ENCODE assay signal across 34 cellular contexts in the genomic region with DNA sequence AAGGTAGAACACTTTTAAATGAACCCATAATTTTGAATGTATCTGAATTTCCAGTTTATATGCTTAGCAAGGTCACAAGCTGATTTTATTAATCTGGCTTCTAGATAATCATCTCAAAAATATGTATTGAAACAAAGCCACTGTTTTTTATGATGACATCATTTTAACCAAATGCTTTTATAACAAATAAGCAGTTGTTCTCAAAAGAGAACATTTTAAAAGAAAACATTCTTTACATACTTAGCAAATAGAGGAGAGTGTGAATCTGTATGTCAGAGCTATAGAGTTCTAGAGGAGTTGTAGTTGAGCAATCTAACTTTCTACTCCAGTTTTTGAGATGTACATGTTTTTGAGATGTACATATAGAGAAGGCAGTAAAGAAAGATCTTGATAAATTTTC. TPM values are rescaled to one million over a fixed set of nuclear protein-coding genes. Genes with fewer than 3 reads are reported as not detected.
DNase-seq lines count a peak whose midpoint lies in the region; ATAC-seq, FAIRE-seq and TF ChIP-seq lines count a peak whose summit lies in the region.
"Had no signal": no experiment of that assay in that cellular context is flagged by ENCODE, and none has a peak within 500 bp of the region (broad histone marks: within the 10 kb centered on the region; RNA-seq: fewer than 3 reads in every experiment).

No MANE protein-coding gene starts in this region.

- H3K4me1 Mint-ChIP-seq in astrocyte (ENCODE audit: low read depth, unreplicated experiment), result peaks cover 5% of the 10 kb centered on the region

- peak overlapping the region; percentile 2 for H3K4me2 ChIP-seq in astrocyte (ENCODE audit: low read length)
- H3K4me2 ChIP-seq: neural progenitor cell had no signal

- FAIRE-seq in astrocyte (lab: Jason Lieb, UNC), result peak; percentile 92
- FAIRE-seq: A204.1, G401.6 had no signal

- CTCF ChIA-PET in HEK293 (lab: Yijun Ruan, JAX), result interaction anchor here (0.7 to 1.8 kb wide), 5 partner anchors 14 to 397 kb away, joined by 3 to 5 read pairs (median 4); no protein-coding TSS in a partner anchor

- H3K4me3 ChIP-seq in ACC112 (ENCODE audit: low read depth, low read length) (no peak overlapping the region), HEK293 (ENCODE audit: low read depth, low read length) (no peak overlapping the region), astrocyte (ENCODE audit: insufficient read depth, low read depth, low read length) (no peak overlapping the region)
- H3K4me3 ChIP-seq in effector memory CD4-positive, alpha-beta T cell (ENCODE audit: insufficient read depth, low read depth, low read length, poor library complexity, severe bottlenecking), result no peak overlapping the region
- H3K4me3 ChIP-seq: HAP-1, MG63, neural progenitor cell, SK-N-MC, uterus had no signal

- no peak overlapping the region for H3K4me3 Mint-ChIP-seq in astrocyte (ENCODE audit: unreplicated experiment)
- H3K4me3 Mint-ChIP-seq: activated CD4-positive, alpha-beta T cell treated with anti-CD3 and anti-CD28 coated beads for 36 hours; activated naive CD8-positive, alpha-beta T cell treated with anti-CD3 and anti-CD28 coated beads for 36 hours; neural progenitor cell; stimulated activated naive CD8-positive, alpha-beta T cell treated with anti-CD3 and anti-CD28 coated beads, Interleukin-15, Interleukin-2, amounts not matched to agents 100 ng/mL and 50 ng/mL, for 24 hours had no signal

- H3K27ac ChIP-seq in ACC112 (ENCODE audit: low read depth, low read length) (peak overlapping the region; percentile 39; the same call in 1 of the 2 replicates), HEK293 (ENCODE audit: extremely low read depth, low read depth, low read length) (no peak overlapping the region), astrocyte (ENCODE audit: low read depth, low read length) (no peak overlapping the region)
- no peak overlapping the region for H3K27ac ChIP-seq in effector memory CD4-positive, alpha-beta T cell (ENCODE audit: insufficient read depth, low read length, poor library complexity, severe bottlenecking)
- H3K27ac ChIP-seq: epithelial cell of prostate, neural progenitor cell, SK-N-MC, uterus had no signal

- H3K36me3 ChIP-seq in ACC112 (ENCODE audit: insufficient read depth, low read length) (no peaks in the 10 kb centered on the region), HEK293 (ENCODE audit: control insufficient read depth in 2 of 2, insufficient read depth in 1 of 2, low read length in 2 of 2) (no peaks in the 10 kb centered on the region), astrocyte (ENCODE audit: insufficient read depth, low read length) (no peaks in the 10 kb centered on the region)
- no peaks in the 10 kb centered on the region for H3K36me3 ChIP-seq in effector memory CD4-positive, alpha-beta T cell (ENCODE audit: control insufficient read depth, insufficient read depth, low read length)
- H3K36me3 ChIP-seq: BE2C, HAP-1, MG63, neural progenitor cell, uterus had no signal

- H2AFZ ChIP-seq in ACC112 (ENCODE audit: low read length, unreplicated experiment), result no peak overlapping the region
- no peak overlapping the region for H2AFZ ChIP-seq in astrocyte (ENCODE audit: low read depth, low read length)
- H2AFZ ChIP-seq: neural progenitor cell had no signal

- H3K27me3 Mint-ChIP-seq in astrocyte (ENCODE audit: low read depth, unreplicated experiment), result no peaks in the 10 kb centered on the region
- H3K27me3 Mint-ChIP-seq: activated CD4-positive, alpha-beta T cell treated with anti-CD3 and anti-CD28 coated beads for 36 hours; activated naive CD8-positive, alpha-beta T cell treated with anti-CD3 and anti-CD28 coated beads for 36 hours; stimulated activated naive CD8-positive, alpha-beta T cell treated with anti-CD3 and anti-CD28 coated beads, Interleukin-15, Interleukin-2, amounts not matched to agents 100 ng/mL and 50 ng/mL, for 24 hours had no signal

- DNase-seq in astrocyte (ENCODE audit: low read depth) (peak; percentile 14), foreskin melanocyte (peak; percentile 50), NCI-H524 (lab: John Stamatoyannopoulos, UW) (no peak)
- no peak for DNase-seq in effector memory CD4-positive, alpha-beta T cell
- DNase-seq in stimulated activated CD4-positive, alpha-beta T cell treated with anti-CD3 and anti-CD28 coated beads, Interleukin-2, amount 100 ng/mL, for 24 hours, result no peak
- DNase-seq: activated CD4-positive, alpha-beta T cell treated with anti-CD3 and anti-CD28 coated beads for 36 hours; activated CD8-positive, alpha-beta memory T cell treated with anti-CD3 and anti-CD28 coated beads for 24 hours; activated effector memory CD4-positive, alpha-beta T cell treated with Interleukin-2 at 50 U/mL for 16 hours; activated naive CD8-positive, alpha-beta T cell treated with anti-CD3 and anti-CD28 coated beads for 36 hours; BE2C; cerebellar nuclear complex; DMS153; hypothalamus; KBM-7; mesenchymal stem cell; MG63; NCI-H1417; NCI-H2029 treated with DMSO at 0.1 percent for 48 hours; NCI-H226; NCI-H774; posterior cingulate gyrus; T-helper 2 cell; uterus had no signal

- no peaks in the 10 kb centered on the region for H3K9me3 ChIP-seq in HEK293 (ENCODE audit: control insufficient read depth, insufficient read depth, low read depth, low read length)
- H3K9me3 ChIP-seq in astrocyte (ENCODE audit: insufficient read depth, low read depth, low read length), result no peaks in the 10 kb centered on the region
- no peaks in the 10 kb centered on the region for H3K9me3 ChIP-seq in effector memory CD4-positive, alpha-beta T cell (ENCODE audit: control insufficient read depth, low read length)
- H3K9me3 ChIP-seq: BE2C, HAP-1, MG63, uterus had no signal

- no peaks in the 10 kb centered on the region for H3K36me3 Mint-ChIP-seq in astrocyte (ENCODE audit: low read depth, unreplicated experiment)
- H3K36me3 Mint-ChIP-seq: neural progenitor cell had no signal

- no peaks in the 10 kb centered on the region for H3K27me3 ChIP-seq in ACC112 (ENCODE audit: insufficient read depth, low read length)
- H3K27me3 ChIP-seq in astrocyte (ENCODE audit: insufficient read depth, low read length), result no peaks in the 10 kb centered on the region
- no peaks in the 10 kb centered on the region for H3K27me3 ChIP-seq in effector memory CD4-positive, alpha-beta T cell (replicated peaks; ENCODE audit: control insufficient read depth, insufficient read depth, low read length, poor library complexity, severe bottlenecking)
- H3K27me3 ChIP-seq: BE2C, MG63, neural progenitor cell, uterus had no signal

- no peak overlapping the region for H3K27ac Mint-ChIP-seq in astrocyte (ENCODE audit: unreplicated experiment)
- H3K27ac Mint-ChIP-seq: activated CD4-positive, alpha-beta T cell treated with anti-CD3 and anti-CD28 coated beads for 36 hours; activated naive CD8-positive, alpha-beta T cell treated with anti-CD3 and anti-CD28 coated beads for 36 hours; neural progenitor cell; stimulated activated naive CD8-positive, alpha-beta T cell treated with anti-CD3 and anti-CD28 coated beads, Interleukin-15, Interleukin-2, amounts not matched to agents 100 ng/mL and 50 ng/mL, for 24 hours had no signal

- POLR2A ChIA-PET in HEK293 (lab: Yijun Ruan, JAX), result interaction anchor here (1.4 kb wide), 1 partner anchor 42 kb away, joined by 4 read pairs; the partner anchor contains the start of gene LAMP2

- no peak for TF ChIP-seq CTCF in HEK293 (tag by site-specific recombination; IDR thresholded peaks at IDR 0.05)
- TF ChIP-seq CTCF in astrocyte (IDR thresholded peaks at IDR 0.05; ENCODE audit: insufficient read depth, low read depth, low read length), result no peak

- no peak for ATAC-seq in HG03571 (IDR thresholded peaks at IDR 0.05; ENCODE audit: unreplicated experiment)
- ATAC-seq: activated CD4-positive, alpha-beta T cell treated with anti-CD3 and anti-CD28 coated beads for 36 hours; left lobe of liver had no signal

- no peak overlapping the region for H3K9ac ChIP-seq in astrocyte (ENCODE audit: low read length)
- H3K9ac ChIP-seq: neural progenitor cell had no signal

- H3K4me1 ChIP-seq in ACC112 (ENCODE audit: control insufficient read depth, insufficient read depth, low read length, unreplicated experiment), result peaks cover 15% of the 10 kb centered on the region
- 0 out of 2 replicates have a peak, but pooled peaks cover 3% of the 10 kb centered on the region for H3K4me1 ChIP-seq in HEK293 (ENCODE audit: control insufficient read depth, insufficient read depth, low read length)
- peaks cover 9% of the 10 kb centered on the region for H3K4me1 ChIP-seq in astrocyte (ENCODE audit: insufficient read depth, low read length)
- H3K4me1 ChIP-seq in effector memory CD4-positive, alpha-beta T cell (ENCODE audit: control insufficient read depth, insufficient read depth, low read length, poor library complexity, severe bottlenecking), result no peaks in the 10 kb centered on the region
- H3K4me1 ChIP-seq: BE2C, HAP-1, neural progenitor cell, uterus had no signal

- no peaks in the 10 kb centered on the region for H3K79me2 ChIP-seq in ACC112 (ENCODE audit: control insufficient read depth, insufficient read depth, low read length, unreplicated experiment)
- H3K79me2 ChIP-seq in astrocyte (ENCODE audit: insufficient read depth, low read length), result no peaks in the 10 kb centered on the region

- no peaks in the 10 kb centered on the region for H4K20me1 ChIP-seq in astrocyte (ENCODE audit: insufficient read depth, low read length)

- H3K9me3 Mint-ChIP-seq in astrocyte (ENCODE audit: unreplicated experiment), result no peaks in the 10 kb centered on the region
- H3K9me3 Mint-ChIP-seq: activated naive CD8-positive, alpha-beta T cell treated with anti-CD3 and anti-CD28 coated beads for 36 hours; neural progenitor cell; stimulated activated naive CD8-positive, alpha-beta T cell treated with anti-CD3 and anti-CD28 coated beads, Interleukin-15, Interleukin-2, amounts not matched to agents 100 ng/mL and 50 ng/mL, for 24 hours had no signal

TF ChIP-seq in HEK293, 187 proteins besides CTCF, POLR2A, EP300 and RAD21 (continues in another document):
- TF ChIP-seq ZNF521 (tag by site-specific recombination; IDR thresholded peaks at IDR 0.05) (no peak), ATF2 (tag by site-specific recombination; IDR thresholded peaks at IDR 0.05; ENCODE audit: low read depth) (peak; percentile 86)

RNA-seq across cellular contexts. Expression of gene LAMP2, which starts 42.5 kb away (rescaled TPM):
- total RNA-seq in astrocyte, result 146 and 161 TPM in 2 replicates

Comparison
In these comparisons a context has a peak if more than half of its experiments do, and no peak if none do; other contexts are left out.
1. DNase-seq: peak in astrocyte (single experiment) and foreskin melanocyte (single experiment); none in NCI-H524 (0 of 2), effector memory CD4-positive, alpha-beta T cell (0 of 3) and stimulated activated CD4-positive, alpha-beta T cell treated with anti-CD3 and anti-CD28 coated beads, Interleukin-2, amount 100 ng/mL, for 24 hours (0 of 2).